In the genomic region with DNA sequence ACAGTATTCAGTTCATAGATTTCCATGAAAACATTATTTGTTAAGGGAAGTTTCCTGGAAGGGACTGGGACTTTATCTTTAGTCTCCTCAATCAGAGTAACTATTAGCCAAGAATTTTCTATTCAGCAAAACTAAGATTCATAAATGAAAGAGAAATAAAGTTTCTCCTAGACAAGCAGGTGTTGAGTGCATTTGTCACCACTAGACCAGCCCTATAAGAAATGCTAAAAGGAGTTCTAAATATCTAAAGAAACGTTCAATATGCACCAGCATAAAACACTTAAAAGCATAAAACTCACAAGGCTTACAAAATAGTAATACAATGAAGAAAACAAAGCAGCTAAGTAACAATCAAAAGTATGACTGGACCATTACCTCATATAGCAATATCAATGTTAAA, we compare ENCODE assay signal across 8 cellular contexts.
"Had no signal": no experiment of that assay in that cellular context is flagged by ENCODE, and none has a peak within 500 bp of the region (broad histone marks: within the 10 kb centered on the region; RNA-seq: fewer than 3 reads in every experiment).

No MANE protein-coding gene starts in this region.

- DNase-seq: GM23248, GOT3, H7, H9, HCEC 1CT, HFFc6 had no signal

- H3K4me3 ChIP-seq: GM23248, GM23338, HAP-1 had no signal

- H3K27ac ChIP-seq: GM23248 had no signal

- H3K4me1 ChIP-seq: HAP-1 had no signal

- H3K36me3 ChIP-seq: HAP-1 had no signal
